11 cellular contexts compared by ENCODE assay signal in the genomic region with DNA sequence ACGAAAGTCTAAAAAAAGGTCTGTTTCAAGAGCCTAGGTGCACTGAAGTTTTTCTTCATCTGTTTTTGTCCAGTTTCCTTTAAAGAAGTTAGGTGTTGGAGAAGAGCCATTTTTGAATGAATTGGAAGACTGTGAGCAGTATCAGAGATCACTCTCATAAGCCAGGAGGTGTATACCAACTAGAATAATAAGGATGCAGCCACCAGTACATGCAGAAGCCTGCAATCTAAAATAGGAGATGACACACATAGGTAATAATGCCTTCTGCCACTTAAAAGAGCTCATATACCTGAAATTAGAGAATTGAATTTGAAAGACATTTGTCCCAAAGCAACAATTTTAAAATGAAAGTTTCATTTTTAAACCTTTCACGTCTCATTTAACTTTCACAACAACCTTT.
DNase-seq lines count a peak whose midpoint lies in the region; ATAC-seq, FAIRE-seq and TF ChIP-seq lines count a peak whose summit lies in the region.
"Had no signal": no experiment of that assay in that cellular context is flagged by ENCODE, and none has a peak within 500 bp of the region (broad histone marks: within the 10 kb centered on the region; RNA-seq: fewer than 3 reads in every experiment).

No MANE protein-coding gene starts in this region.

- no peaks in the 10 kb centered on the region for H3K9me3 Mint-ChIP-seq in activated CD4-positive, alpha-beta T cell treated with anti-CD3 and anti-CD28 coated beads for 36 hours (ENCODE audit: low read depth)
- H3K9me3 Mint-ChIP-seq: neural crest cell had no signal

- H3K36me3 Mint-ChIP-seq in activated CD4-positive, alpha-beta T cell treated with anti-CD3 and anti-CD28 coated beads for 36 hours (ENCODE audit: low read depth): peaks cover 3% of the 10 kb centered on the region

- H2AFZ ChIP-seq in OCI-LY3 (ENCODE audit: low read depth, low read length) (no peak overlapping the region), smooth muscle cell (ENCODE audit: low read depth) (no peak overlapping the region)

- H3K9me3 ChIP-seq in OCI-LY3 (ENCODE audit: insufficient read depth, low read length) (no peaks in the 10 kb centered on the region), smooth muscle cell (replicated peaks; ENCODE audit: low read depth) (no peaks in the 10 kb centered on the region)

- H3K9ac ChIP-seq in OCI-LY3 (ENCODE audit: low read length) (no peak overlapping the region), smooth muscle cell (ENCODE audit: low read depth) (no peak overlapping the region)

- POLR2A ChIA-PET in activated CD4-positive, alpha-beta T cell treated with anti-CD3 and anti-CD28 coated beads for 36 hours (lab: Charles Lee): interaction anchor here (1.5 kb wide), 1 partner anchor 17 kb away, joined by 4 read pairs; no protein-coding TSS in a partner anchor

- H3K4me2 ChIP-seq in OCI-LY3 (ENCODE audit: low read length) (peak overlapping the region; percentile 43), smooth muscle cell (no peak overlapping the region)

- ATAC-seq in activated CD4-positive, alpha-beta T cell treated with anti-CD3 and anti-CD28 coated beads for 36 hours: no peak
- no peak for ATAC-seq in GM18873 (IDR thresholded peaks at IDR 0.05; ENCODE audit: low FRiP score, unreplicated experiment)

- peaks cover 73% of the 10 kb centered on the region for H3K4me1 Mint-ChIP-seq in activated CD4-positive, alpha-beta T cell treated with anti-CD3 and anti-CD28 coated beads for 36 hours

- H3K36me3 ChIP-seq in OCI-LY3 (replicated peaks; ENCODE audit: low read depth, low read length): no peaks in the 10 kb centered on the region
- H3K36me3 ChIP-seq in bronchial epithelial cell (ENCODE audit: control insufficient read depth, insufficient read depth, low read length): no peaks in the 10 kb centered on the region
- no peaks in the 10 kb centered on the region for H3K36me3 ChIP-seq in smooth muscle cell (ENCODE audit: low read depth)
- no peaks in the 10 kb centered on the region for H3K36me3 ChIP-seq in H7 (replicated peaks; ENCODE audit: control insufficient read depth, insufficient read depth, low read length)

- H3K4me1 ChIP-seq in OCI-LY3 (ENCODE audit: low read length) (peaks cover 22% of the 10 kb centered on the region), smooth muscle cell (ENCODE audit: low read depth) (peaks cover 24% of the 10 kb centered on the region)

- intact Hi-C loops in activated CD4-positive, alpha-beta T cell treated with anti-CD3 and anti-CD28 coated beads for 36 hours (cut with DNase I, micrococcal nuclease): loop anchor here (10.0 kb wide), 2 partner anchors 507 to 563 kb away; partner anchors contain the start of gene LY75 (in 1 of the 2)
- intact Hi-C loops in head of caudate nucleus (cut with DNase I): no loop called here

- H3K27ac ChIP-seq in OCI-LY3 (ENCODE audit: low read length) (no peak overlapping the region), smooth muscle cell (ENCODE audit: low read depth) (peak overlapping the region; percentile 76)

- H3K27me3 Mint-ChIP-seq in activated CD4-positive, alpha-beta T cell treated with anti-CD3 and anti-CD28 coated beads for 36 hours: no peaks in the 10 kb centered on the region

- H4K20me1 ChIP-seq in OCI-LY3 (ENCODE audit: insufficient read depth, low read length) (no peaks in the 10 kb centered on the region), smooth muscle cell (ENCODE audit: low read depth) (peaks cover 10% of the 10 kb centered on the region)

- no peak for TF ChIP-seq CTCF in OCI-LY3 (IDR thresholded peaks at IDR 0.05; ENCODE audit: low read depth, low read length)
- no peak for TF ChIP-seq CTCF in bronchial epithelial cell (IDR thresholded peaks at IDR 0.05; ENCODE audit: insufficient read depth, low read length, severe bottlenecking)
- TF ChIP-seq CTCF in smooth muscle cell (IDR thresholded peaks at IDR 0.05; ENCODE audit: borderline replicate concordance, insufficient read depth, poor library complexity, severe bottlenecking): no peak

- H3K4me3 Mint-ChIP-seq in activated CD4-positive, alpha-beta T cell treated with anti-CD3 and anti-CD28 coated beads for 36 hours: peak overlapping the region; percentile 60
- H3K4me3 Mint-ChIP-seq: neural crest cell had no signal

- 0 out of 2 replicates have a peak overlapping the region, but pooled peaks have one; percentile 3 for H3K4me3 ChIP-seq in OCI-LY3 (ENCODE audit: low read length)
- H3K4me3 ChIP-seq in bronchial epithelial cell (ENCODE audit: low read depth, low read length): no peak overlapping the region
- H3K4me3 ChIP-seq in smooth muscle cell: no peak overlapping the region
- H3K4me3 ChIP-seq in H7 (ENCODE audit: insufficient read depth, low read depth, low read length): no peak overlapping the region

- peak overlapping the region; percentile 90 for H3K27ac Mint-ChIP-seq in activated CD4-positive, alpha-beta T cell treated with anti-CD3 and anti-CD28 coated beads for 36 hours

- H3K27me3 ChIP-seq in OCI-LY3 (ENCODE audit: low read depth, low read length) (peaks cover 68% of the 10 kb centered on the region), bronchial epithelial cell (ENCODE audit: control insufficient read depth, insufficient read depth, low read length) (no peaks in the 10 kb centered on the region), smooth muscle cell (ENCODE audit: low read depth) (no peaks in the 10 kb centered on the region), H7 (ENCODE audit: control insufficient read depth, insufficient read depth, low read length) (no peaks in the 10 kb centered on the region)

- peaks cover 7% of the 10 kb centered on the region for H3F3A ChIP-seq in smooth muscle cell (ENCODE audit: low read depth)

- no peak for DNase-seq in activated CD4-positive, alpha-beta T cell treated with anti-CD3 and anti-CD28 coated beads for 36 hours
- DNase-seq in activated CD4-positive, alpha-beta T cell treated with anti-CD3 and anti-CD28 coated beads for 1 hour: no peak
- DNase-seq in bronchial epithelial cell (ENCODE audit: low read depth) (peak; percentile 51), smooth muscle cell (lab: John Stamatoyannopoulos, UW; ENCODE audit: unreplicated experiment) (no peak), H7 (no peak), head of caudate nucleus (no peak)
- DNase-seq: NCI-H1694 had no signal

- CTCF ChIA-PET in activated CD4-positive, alpha-beta T cell treated with anti-CD3 and anti-CD28 coated beads for 36 hours (lab: Charles Lee): interaction anchor here (0.6 to 2.3 kb wide), 5 partner anchors 16 to 506 kb away, joined by 3 to 11 read pairs (median 4); no protein-coding TSS in a partner anchor

- H3K79me2 ChIP-seq in OCI-LY3 (ENCODE audit: low read length) (no peaks in the 10 kb centered on the region), smooth muscle cell (ENCODE audit: low read depth) (peaks cover 73% of the 10 kb centered on the region)

- FAIRE-seq in bronchial epithelial cell (lab: Jason Lieb, UNC): no peak
- FAIRE-seq: frontal cortex had no signal

- WGBS in smooth muscle cell (ENCODE audit: low lambda C conversion rate): 90% methylated on average over 2 of the region's 2 CpGs
